In genomic region chr3:95522449-95522848, GRCh38 we compare ENCODE assay signal across 37 cellular contexts.
"Had no signal": no experiment of that assay in that cellular context is flagged by ENCODE, and none has a peak within 500 bp of the region (broad histone marks: within the 10 kb centered on the region; RNA-seq: fewer than 3 reads in every experiment).

No MANE protein-coding gene starts in this region.

- H3K27me3 Mint-ChIP-seq: activated naive CD4-positive, alpha-beta T cell treated with anti-CD3 and anti-CD28 coated beads, Interleukin-2, amount 10 ng/mL, durations not matched to agents 7 days and 5 days; activated naive CD4-positive, alpha-beta T cell treated with anti-CD3 and anti-CD28 coated beads, Interleukin-2, amount 50 U/mL, for 24 hours; activated naive CD8-positive, alpha-beta T cell; activated naive CD8-positive, alpha-beta T cell treated with anti-CD3 and anti-CD28 coated beads for 36 hours; activated naive CD8-positive, alpha-beta T cell treated with anti-CD3 and anti-CD28 coated beads, Interleukin-2, amount 10 ng/mL, durations not matched to agents 7 days and 5 days; activated naive CD8-positive, alpha-beta T cell treated with anti-CD3 and anti-CD28 coated beads, Interleukin-2, amount 50 U/mL, for 24 hours; activated T-cell treated with anti-CD3 and anti-CD28 coated beads, Interleukin-2, amount 50 U/mL, for 24 hours; activated T-helper 17 cell treated with anti-CD3 and anti-CD28 coated beads, Interleukin-2, amount 50 U/mL, for 72 hours; central memory CD8-positive, alpha-beta T cell had no signal

- H3K36me3 Mint-ChIP-seq: activated naive CD4-positive, alpha-beta T cell treated with anti-CD3 and anti-CD28 coated beads, Interleukin-2, amount 10 ng/mL, durations not matched to agents 7 days and 5 days; activated naive CD4-positive, alpha-beta T cell treated with anti-CD3 and anti-CD28 coated beads, Interleukin-2, amount 50 U/mL, for 24 hours; activated naive CD4-positive, alpha-beta T cell treated with anti-CD3 and anti-CD28 coated beads, Interleukin-2, amount 50 U/mL, for 72 hours; activated naive CD8-positive, alpha-beta T cell; activated naive CD8-positive, alpha-beta T cell treated with anti-CD3 and anti-CD28 coated beads for 36 hours; activated naive CD8-positive, alpha-beta T cell treated with anti-CD3 and anti-CD28 coated beads, Interleukin-2, amount 10 ng/mL, durations not matched to agents 7 days and 5 days; brain had no signal

- H3K4me1 Mint-ChIP-seq: activated naive CD4-positive, alpha-beta T cell treated with anti-CD3 and anti-CD28 coated beads, Interleukin-2, amount 10 ng/mL, durations not matched to agents 7 days and 5 days; activated naive CD4-positive, alpha-beta T cell treated with anti-CD3 and anti-CD28 coated beads, Interleukin-2, amount 50 U/mL, for 24 hours; activated naive CD8-positive, alpha-beta T cell treated with anti-CD3 and anti-CD28 coated beads for 36 hours; activated naive CD8-positive, alpha-beta T cell treated with anti-CD3 and anti-CD28 coated beads, Interleukin-2, amount 10 ng/mL, durations not matched to agents 7 days and 5 days; activated naive CD8-positive, alpha-beta T cell treated with anti-CD3 and anti-CD28 coated beads, Interleukin-2, amount 50 U/mL, for 24 hours; activated T-helper 17 cell treated with anti-CD3 and anti-CD28 coated beads, Interleukin-2, amount 50 U/mL, for 72 hours; brain; central memory CD8-positive, alpha-beta T cell had no signal

- ATAC-seq: activated naive CD4-positive, alpha-beta T cell treated with anti-CD3 and anti-CD28 coated beads, Interleukin-2, amount 50 U/mL, for 72 hours; activated naive CD8-positive, alpha-beta T cell treated with anti-CD3 and anti-CD28 coated beads, Interleukin-2, amount 50 U/mL, for 24 hours; activated T-cell treated with anti-CD3 and anti-CD28 coated beads, Interleukin-2, amount 50 U/mL, for 4 hours; activated T-cell treated with anti-CD3 and anti-CD28 coated beads, Interleukin-2, amount 50 U/mL, for 72 hours; activated T-helper 17 cell treated with anti-CD3 and anti-CD28 coated beads, Interleukin-2, amount 50 U/mL, for 72 hours; body of pancreas had no signal

- FAIRE-seq: astrocyte, bronchial epithelial cell had no signal

- H3K9me3 Mint-ChIP-seq: activated naive CD4-positive, alpha-beta T cell treated with anti-CD3 and anti-CD28 coated beads, Interleukin-2, amount 50 U/mL, for 24 hours; activated naive CD4-positive, alpha-beta T cell treated with anti-CD3 and anti-CD28 coated beads, Interleukin-2, amount 50 U/mL, for 72 hours; activated naive CD8-positive, alpha-beta T cell treated with anti-CD3 and anti-CD28 coated beads for 36 hours; activated naive CD8-positive, alpha-beta T cell treated with anti-CD3 and anti-CD28 coated beads, Interleukin-2, amount 10 ng/mL, durations not matched to agents 7 days and 5 days; activated naive CD8-positive, alpha-beta T cell treated with anti-CD3 and anti-CD28 coated beads, Interleukin-2, amount 50 U/mL, for 24 hours; activated T-cell treated with anti-CD3 and anti-CD28 coated beads, Interleukin-2, amount 50 U/mL, for 24 hours; activated T-helper 1 cell treated with anti-CD3 and anti-CD28 coated beads, Interleukin-12 subunit alpha, Interleukin-12 subunit beta, Interleukin-2, Interleukin-4 antibody, amounts not matched to agents 30 ng/mL and 10 ng/mL and 1 ng/mL, durations not matched to agents 14 hours and 24 hours and 36 hours; activated T-helper 17 cell treated with anti-CD3 and anti-CD28 coated beads, Interleukin-2, amount 50 U/mL, for 72 hours; brain; central memory CD8-positive, alpha-beta T cell had no signal

- DNase-seq: activated effector memory CD4-positive, alpha-beta T cell treated with anti-CD3 and anti-CD28 coated beads, Interleukin-2, amount 50 U/mL, for 16 hours; activated effector memory CD4-positive, alpha-beta T cell treated with Interleukin-2 at 50 U/mL for 16 hours; activated gamma-delta T cell; activated gamma-delta T cell treated with Interleukin-2 at 50 U/mL for 16 hours; activated naive CD4-positive, alpha-beta T cell; activated naive CD4-positive, alpha-beta T cell treated with anti-CD3 and anti-CD28 coated beads for 36 hours; activated naive CD4-positive, alpha-beta T cell treated with anti-CD3 and anti-CD28 coated beads, Interleukin-2, amount 10 ng/mL, durations not matched to agents 7 days and 5 days; activated naive CD4-positive, alpha-beta T cell treated with anti-CD3 and anti-CD28 coated beads, Interleukin-2, amount 50 U/mL, for 16 hours; activated naive CD4-positive, alpha-beta T cell treated with Interleukin-2 at 50 U/mL for 16 hours; activated naive CD8-positive, alpha-beta T cell treated with anti-CD3 and anti-CD28 coated beads for 36 hours; activated naive CD8-positive, alpha-beta T cell treated with anti-CD3 and anti-CD28 coated beads, Interleukin-2, amount 10 ng/mL, durations not matched to agents 7 days and 5 days; activated naive CD8-positive, alpha-beta T cell treated with anti-CD3 and anti-CD28 coated beads, Interleukin-2, amount 50 U/mL, for 24 hours; activated T-cell treated with anti-CD3 and anti-CD28 coated beads, Interleukin-2, amount 50 U/mL, for 1 hour; activated T-cell treated with anti-CD3 and anti-CD28 coated beads, Interleukin-2, amount 50 U/mL, for 24 hours; activated T-cell treated with anti-CD3 and anti-CD28 coated beads, Interleukin-2, amount 50 U/mL, for 4 hours; activated T-cell treated with anti-CD3 and anti-CD28 coated beads, Interleukin-2, amount 50 U/mL, for 48 hours; activated T-cell treated with anti-CD3 and anti-CD28 coated beads, Interleukin-2, amount 50 U/mL, for 72 hours; adrenal gland; amniotic stem cell; amygdala; anterior cingulate cortex; aorta; body of pancreas; brain microvascular endothelial cell; caudate nucleus; central memory CD4-positive, alpha-beta T cell; cerebellar nuclear complex had no signal

- H3K27ac Mint-ChIP-seq: activated naive CD4-positive, alpha-beta T cell treated with anti-CD3 and anti-CD28 coated beads for 36 hours; activated naive CD4-positive, alpha-beta T cell treated with anti-CD3 and anti-CD28 coated beads, Interleukin-2, amount 10 ng/mL, durations not matched to agents 7 days and 5 days; activated naive CD4-positive, alpha-beta T cell treated with anti-CD3 and anti-CD28 coated beads, Interleukin-2, amount 50 U/mL, for 24 hours; activated naive CD8-positive, alpha-beta T cell; activated naive CD8-positive, alpha-beta T cell treated with anti-CD3 and anti-CD28 coated beads for 36 hours; activated naive CD8-positive, alpha-beta T cell treated with anti-CD3 and anti-CD28 coated beads, Interleukin-2, amount 10 ng/mL, durations not matched to agents 7 days and 5 days; activated naive CD8-positive, alpha-beta T cell treated with anti-CD3 and anti-CD28 coated beads, Interleukin-2, amount 50 U/mL, for 24 hours; activated T-cell treated with anti-CD3 and anti-CD28 coated beads, Interleukin-2, amount 50 U/mL, for 24 hours; activated T-cell treated with anti-CD3 and anti-CD28 coated beads, Interleukin-2, amount 50 U/mL, for 72 hours; activated T-helper 1 cell treated with anti-CD3 and anti-CD28 coated beads, Interleukin-12 subunit alpha, Interleukin-12 subunit beta, Interleukin-2, Interleukin-4 antibody, amounts not matched to agents 30 ng/mL and 10 ng/mL and 1 ng/mL, durations not matched to agents 14 hours and 24 hours and 36 hours; activated T-helper 17 cell treated with anti-CD3 and anti-CD28 coated beads, Interleukin-2, amount 50 U/mL, for 72 hours; activated T-helper 2 cell treated with anti-CD3 and anti-CD28 coated beads, Interferon-gamma antibody, Interleukin-2, Interleukin-4, amounts not matched to agents 10 μg/mL and 5 μg/mL and 100 μg/mL, durations not matched to agents 14 hours and 24 hours and 36 hours; brain had no signal

- H3K4me3 Mint-ChIP-seq: activated naive CD4-positive, alpha-beta T cell treated with anti-CD3 and anti-CD28 coated beads for 36 hours; activated naive CD4-positive, alpha-beta T cell treated with anti-CD3 and anti-CD28 coated beads, Interleukin-2, amount 10 ng/mL, durations not matched to agents 7 days and 5 days; activated naive CD4-positive, alpha-beta T cell treated with anti-CD3 and anti-CD28 coated beads, Interleukin-2, amount 50 U/mL, for 24 hours; activated naive CD8-positive, alpha-beta T cell; activated naive CD8-positive, alpha-beta T cell treated with anti-CD3 and anti-CD28 coated beads for 36 hours; activated naive CD8-positive, alpha-beta T cell treated with anti-CD3 and anti-CD28 coated beads, Interleukin-2, amount 10 ng/mL, durations not matched to agents 7 days and 5 days; activated naive CD8-positive, alpha-beta T cell treated with anti-CD3 and anti-CD28 coated beads, Interleukin-2, amount 50 U/mL, for 24 hours; activated T-cell treated with anti-CD3 and anti-CD28 coated beads, Interleukin-2, amount 50 U/mL, for 24 hours; activated T-cell treated with anti-CD3 and anti-CD28 coated beads, Interleukin-2, amount 50 U/mL, for 4 hours; activated T-cell treated with anti-CD3 and anti-CD28 coated beads, Interleukin-2, amount 50 U/mL, for 72 hours; activated T-helper 1 cell treated with anti-CD3 and anti-CD28 coated beads, Interleukin-12 subunit alpha, Interleukin-12 subunit beta, Interleukin-2, Interleukin-4 antibody, amounts not matched to agents 30 ng/mL and 10 ng/mL and 1 ng/mL, durations not matched to agents 14 hours and 24 hours and 36 hours; activated T-helper 17 cell treated with anti-CD3 and anti-CD28 coated beads, Interleukin-2, amount 50 U/mL, for 72 hours; brain; central memory CD8-positive, alpha-beta T cell had no signal
